ENCODE assay signal across 1 cellular context in the genomic region with DNA sequence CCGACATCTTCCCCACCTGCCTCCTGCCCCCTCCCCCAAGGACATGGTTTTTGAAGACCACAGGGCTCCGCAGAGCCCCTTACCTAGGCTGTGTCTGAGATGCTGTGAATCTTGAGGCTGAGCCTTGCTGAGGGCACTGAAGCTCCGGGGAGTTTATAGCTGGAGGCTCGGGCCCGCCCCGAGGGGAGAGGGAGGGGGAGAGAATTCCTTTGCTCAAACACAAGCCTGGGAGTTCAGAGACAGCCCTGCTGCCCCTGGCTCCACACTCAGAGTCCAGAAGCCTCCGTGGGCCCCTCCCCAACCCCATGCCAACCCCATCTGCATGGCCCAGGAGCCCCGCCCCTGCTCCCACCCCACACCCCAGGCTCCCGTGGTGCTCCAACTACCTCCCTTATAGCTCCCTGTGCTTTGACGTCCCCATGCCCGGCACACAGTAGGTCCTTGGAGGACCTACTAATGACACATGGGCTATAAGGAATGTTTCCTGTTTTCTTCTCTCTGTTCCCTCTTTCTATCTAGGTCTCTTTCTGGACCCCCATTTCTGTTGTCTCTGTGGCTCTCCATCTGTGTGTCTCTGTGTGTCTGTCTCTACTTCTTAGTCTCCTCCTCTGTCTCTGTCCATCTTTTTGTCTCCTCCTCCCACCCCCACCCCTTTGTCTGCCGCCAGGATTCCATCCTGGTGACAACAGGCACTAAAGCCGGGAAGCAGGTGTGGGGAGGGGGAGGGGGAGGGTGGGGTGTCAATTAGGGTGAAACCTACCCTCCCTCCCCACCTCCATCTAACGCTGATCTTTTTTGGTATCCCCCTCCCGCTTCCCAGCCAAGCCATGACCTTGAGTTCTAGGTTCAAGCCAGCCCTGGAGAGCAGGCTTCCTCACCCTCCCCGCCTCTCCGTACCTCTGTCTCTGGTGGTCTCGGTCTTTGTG.
TF ChIP-seq lines count a peak whose summit lies in the region.

A gene with protein sequence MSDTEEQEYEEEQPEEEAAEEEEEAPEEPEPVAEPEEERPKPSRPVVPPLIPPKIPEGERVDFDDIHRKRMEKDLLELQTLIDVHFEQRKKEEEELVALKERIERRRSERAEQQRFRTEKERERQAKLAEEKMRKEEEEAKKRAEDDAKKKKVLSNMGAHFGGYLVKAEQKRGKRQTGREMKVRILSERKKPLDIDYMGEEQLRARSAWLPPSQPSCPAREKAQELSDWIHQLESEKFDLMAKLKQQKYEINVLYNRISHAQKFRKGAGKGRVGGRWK (minus strand): TSS at position 129 of the 926 bp plus-strand sequence. CDS start 2,049 bp downstream, outside the sequence.

TF ChIP-seq in HepG2, 621 proteins besides CTCF, POLR2A, EP300 and RAD21 (continued from another document):
- TF ChIP-seq, protein P1, sequence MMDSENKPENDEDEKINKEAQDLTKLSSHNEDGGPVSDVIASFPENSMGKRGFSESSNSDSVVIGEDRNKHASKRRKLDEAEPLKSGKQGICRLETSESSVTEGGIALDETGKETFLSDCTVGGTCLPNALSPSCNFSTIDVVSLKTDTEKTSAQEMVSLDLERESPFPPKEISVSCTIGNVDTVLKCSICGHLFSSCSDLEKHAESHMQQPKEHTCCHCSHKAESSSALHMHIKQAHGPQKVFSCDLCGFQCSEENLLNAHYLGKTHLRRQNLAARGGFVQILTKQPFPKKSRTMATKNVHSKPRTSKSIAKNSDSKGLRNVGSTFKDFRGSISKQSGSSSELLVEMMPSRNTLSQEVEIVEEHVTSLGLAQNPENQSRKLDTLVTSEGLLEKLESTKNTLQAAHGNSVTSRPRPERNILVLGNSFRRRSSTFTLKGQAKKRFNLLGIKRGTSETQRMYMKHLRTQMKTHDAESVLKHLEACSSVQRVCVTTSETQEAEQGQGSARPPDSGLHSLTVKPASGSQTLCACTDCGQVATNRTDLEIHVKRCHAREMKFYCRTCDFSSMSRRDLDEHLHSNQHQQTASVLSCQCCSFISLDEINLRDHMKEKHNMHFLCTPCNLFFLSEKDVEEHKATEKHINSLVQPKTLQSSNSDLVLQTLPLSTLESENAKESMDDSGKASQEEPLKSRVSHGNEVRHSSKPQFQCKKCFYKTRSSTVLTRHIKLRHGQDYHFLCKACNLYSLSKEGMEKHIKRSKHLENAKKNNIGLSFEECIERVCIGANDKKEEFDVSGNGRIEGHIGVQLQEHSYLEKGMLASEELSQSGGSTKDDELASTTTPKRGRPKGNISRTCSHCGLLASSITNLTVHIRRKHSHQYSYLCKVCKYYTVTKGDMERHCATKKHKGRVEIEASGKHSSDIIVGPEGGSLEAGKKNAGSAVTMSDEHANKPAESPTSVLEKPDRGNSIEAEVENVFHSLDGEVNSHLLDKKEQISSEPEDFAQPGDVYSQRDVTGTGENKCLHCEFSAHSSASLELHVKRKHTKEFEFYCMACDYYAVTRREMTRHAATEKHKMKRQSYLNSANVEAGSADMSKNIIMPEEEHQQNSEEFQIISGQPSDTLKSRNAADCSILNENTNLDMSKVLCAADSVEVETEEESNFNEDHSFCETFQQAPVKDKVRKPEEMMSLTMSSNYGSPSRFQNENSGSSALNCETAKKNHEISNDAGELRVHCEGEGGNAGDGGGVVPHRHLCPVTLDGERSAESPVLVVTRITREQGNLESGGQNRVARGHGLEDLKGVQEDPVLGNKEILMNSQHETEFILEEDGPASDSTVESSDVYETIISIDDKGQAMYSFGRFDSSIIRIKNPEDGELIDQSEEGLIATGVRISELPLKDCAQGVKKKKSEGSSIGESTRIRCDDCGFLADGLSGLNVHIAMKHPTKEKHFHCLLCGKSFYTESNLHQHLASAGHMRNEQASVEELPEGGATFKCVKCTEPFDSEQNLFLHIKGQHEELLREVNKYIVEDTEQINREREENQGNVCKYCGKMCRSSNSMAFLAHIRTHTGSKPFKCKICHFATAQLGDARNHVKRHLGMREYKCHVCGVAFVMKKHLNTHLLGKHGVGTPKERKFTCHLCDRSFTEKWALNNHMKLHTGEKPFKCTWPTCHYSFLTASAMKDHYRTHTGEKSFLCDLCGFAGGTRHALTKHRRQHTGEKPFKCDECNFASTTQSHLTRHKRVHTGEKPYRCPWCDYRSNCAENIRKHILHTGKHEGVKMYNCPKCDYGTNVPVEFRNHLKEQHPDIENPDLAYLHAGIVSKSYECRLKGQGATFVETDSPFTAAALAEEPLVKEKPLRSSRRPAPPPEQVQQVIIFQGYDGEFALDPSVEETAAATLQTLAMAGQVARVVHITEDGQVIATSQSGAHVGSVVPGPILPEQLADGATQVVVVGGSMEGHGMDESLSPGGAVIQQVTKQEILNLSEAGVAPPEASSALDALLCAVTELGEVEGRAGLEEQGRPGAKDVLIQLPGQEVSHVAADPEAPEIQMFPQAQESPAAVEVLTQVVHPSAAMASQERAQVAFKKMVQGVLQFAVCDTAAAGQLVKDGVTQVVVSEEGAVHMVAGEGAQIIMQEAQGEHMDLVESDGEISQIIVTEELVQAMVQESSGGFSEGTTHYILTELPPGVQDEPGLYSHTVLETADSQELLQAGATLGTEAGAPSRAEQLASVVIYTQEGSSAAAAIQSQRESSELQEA (CRISPR knock-in tag; IDR thresholded peaks at IDR 0.05; ENCODE audit: not compliant biosample characterization): no peak
- no peak for TF ChIP-seq TGIF2 (CRISPR knock-in tag; IDR thresholded peaks at IDR 0.05)
